In genomic region chr9:130929571-130930022, GRCh38 we compare ENCODE assay signal across 30 cellular contexts. TPM values are rescaled to one million over a fixed set of nuclear protein-coding genes. Genes with fewer than 3 reads are reported as not detected.
"Had no signal": no experiment of that assay in that cellular context is flagged by ENCODE, and none has a peak within 500 bp of the region (broad histone marks: within the 10 kb centered on the region; RNA-seq: fewer than 3 reads in every experiment).

No MANE protein-coding gene starts in this region.

- DNase-seq: activated CD4-positive, alpha-beta T cell treated with anti-CD3 and anti-CD28 coated beads, Interleukin-2, amount 50 U/mL, for 4 hours; activated CD8-positive, alpha-beta memory T cell treated with anti-CD3 and anti-CD28 coated beads for 24 hours; activated CD8-positive, alpha-beta memory T cell treated with anti-CD3 and anti-CD28 coated beads, Interleukin-2, amount 50 U/mL, for 4 hours; activated naive CD4-positive, alpha-beta T cell; activated T-cell treated with anti-CD3 and anti-CD28 coated beads, Interleukin-2, amount 50 U/mL, for 24 hours; adrenal gland; central memory CD4-positive, alpha-beta T cell; effector memory CD4-positive, alpha-beta T cell; foreskin keratinocyte; glutamatergic neuron; hypothalamus; midbrain; small intestine; stomach; T-helper 9 cell had no signal

- H3K27ac ChIP-seq: foreskin keratinocyte, pancreas, stomach, suprapubic skin, tibial nerve had no signal

- H3K27me3 ChIP-seq: adrenal gland had no signal

- H3K4me1 ChIP-seq: tibial nerve had no signal

- H3K4me3 ChIP-seq: pancreas, stomach, suprapubic skin, tibial nerve had no signal

- H3K36me3 Mint-ChIP-seq: activated naive CD8-positive, alpha-beta T cell; natural killer cell treated with Interleukin-12 subunit alpha and Interleukin-12 subunit beta and Interleukin-15 and Interleukin-18, amount 100 ng/mL, for 72 hours; stimulated activated memory B cell treated with anti-CD40 and anti-IgM and Interleukin-4, amounts not matched to agents 10 μg/mL and 1 μg/mL and 100 μg/mL, for 72 hours; WTC11 had no signal

- H3K4me3 Mint-ChIP-seq: activated naive CD8-positive, alpha-beta T cell; activated T-cell treated with anti-CD3 and anti-CD28 coated beads, Interleukin-2, amount 50 U/mL, for 24 hours; activated T-helper 17 cell treated with anti-CD3 and anti-CD28 coated beads, Interleukin-2, amount 50 U/mL, for 72 hours; natural killer cell treated with Interleukin-12 subunit alpha and Interleukin-12 subunit beta and Interleukin-15 and Interleukin-18, amount 100 ng/mL, for 72 hours; stimulated activated memory B cell treated with anti-CD40 and anti-IgM and Interleukin-4, amounts not matched to agents 10 μg/mL and 1 μg/mL and 100 μg/mL, for 72 hours; WTC11 had no signal

- H3K36me3 ChIP-seq: adrenal gland, pancreas, stomach, suprapubic skin, tibial nerve had no signal

- H3K27ac Mint-ChIP-seq: activated naive CD8-positive, alpha-beta T cell; activated T-cell treated with anti-CD3 and anti-CD28 coated beads, Interleukin-2, amount 50 U/mL, for 24 hours; activated T-helper 17 cell treated with anti-CD3 and anti-CD28 coated beads, Interleukin-2, amount 50 U/mL, for 72 hours; natural killer cell treated with Interleukin-12 subunit alpha and Interleukin-12 subunit beta and Interleukin-15 and Interleukin-18, amount 100 ng/mL, for 72 hours; stimulated activated memory B cell treated with anti-CD40 and anti-IgM and Interleukin-4, amounts not matched to agents 10 μg/mL and 1 μg/mL and 100 μg/mL, for 72 hours; WTC11 had no signal

- H3K9me3 ChIP-seq: adrenal gland, pancreas, stomach, suprapubic skin, tibial nerve had no signal

- H3K9me3 Mint-ChIP-seq: activated T-cell treated with anti-CD3 and anti-CD28 coated beads, Interleukin-2, amount 50 U/mL, for 24 hours; activated T-helper 17 cell treated with anti-CD3 and anti-CD28 coated beads, Interleukin-2, amount 50 U/mL, for 72 hours; natural killer cell treated with Interleukin-12 subunit alpha and Interleukin-12 subunit beta and Interleukin-15 and Interleukin-18, amount 100 ng/mL, for 72 hours; stimulated activated memory B cell treated with anti-CD40 and anti-IgM and Interleukin-4, amounts not matched to agents 10 μg/mL and 1 μg/mL and 100 μg/mL, for 72 hours; WTC11 had no signal

- ATAC-seq: activated T-helper 17 cell treated with anti-CD3 and anti-CD28 coated beads, Interleukin-2, amount 50 U/mL, for 72 hours; foreskin keratinocyte; sciatic nerve; stimulated activated memory B cell treated with anti-CD40 and anti-IgM and Interleukin-4, amounts not matched to agents 10 μg/mL and 1 μg/mL and 100 μg/mL, for 72 hours; WTC11 had no signal

- FAIRE-seq: astrocyte, colon, pancreas, small intestine had no signal

RNA-seq across cellular contexts. Expression of gene FIBCD1, which starts 9.4 kb away (rescaled TPM):
- total RNA-seq: activated T-helper 17 cell treated with anti-CD3 and anti-CD28 coated beads, Interleukin-2, amount 50 U/mL, for 72 hours; liver; natural killer cell treated with Interleukin-12 subunit alpha and Interleukin-12 subunit beta and Interleukin-15 and Interleukin-18, amount 100 ng/mL, for 72 hours; pulmonary artery endothelial cell; sciatic nerve; suprapubic skin; tibial nerve had no signal
- polyA plus RNA-seq: liver, pancreas had no signal

RNA-seq across cellular contexts. Expression of gene QRFP, which starts 33.0 kb away (rescaled TPM):
- total RNA-seq: activated T-helper 17 cell treated with anti-CD3 and anti-CD28 coated beads, Interleukin-2, amount 50 U/mL, for 72 hours; adrenal gland; astrocyte; dermis microvascular lymphatic vessel endothelial cell; foreskin keratinocyte; natural killer cell treated with Interleukin-12 subunit alpha and Interleukin-12 subunit beta and Interleukin-15 and Interleukin-18, amount 100 ng/mL, for 72 hours; pancreas; pulmonary artery endothelial cell; sciatic nerve; stomach; suprapubic skin; tibial nerve; urinary bladder; WTC11 had no signal
- polyA plus RNA-seq: adrenal gland, foreskin keratinocyte, liver, pancreas, stomach had no signal
